In the genomic region with DNA sequence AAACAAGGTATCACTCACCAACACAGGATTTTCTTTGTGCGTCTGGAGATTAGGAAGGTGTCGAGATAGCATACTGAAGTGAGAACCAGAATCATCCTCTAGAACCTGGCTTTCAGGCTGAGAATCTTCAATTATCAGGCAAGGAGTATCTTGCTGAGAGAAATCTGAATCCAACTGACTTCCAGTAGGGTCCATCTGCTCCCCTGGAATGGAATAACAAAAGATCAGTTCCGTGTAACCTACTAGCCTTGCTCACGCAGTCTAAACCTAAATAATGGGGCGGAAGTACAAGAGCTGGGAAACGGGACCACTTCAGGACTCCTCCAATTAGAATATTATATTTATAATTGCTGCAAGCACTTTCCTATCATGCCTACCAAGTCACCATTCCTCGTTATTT, we compare ENCODE assay signal across 8 cellular contexts. TPM values are rescaled to one million over a fixed set of nuclear protein-coding genes. Genes with fewer than 3 reads are reported as not detected.
DNase-seq lines count a peak whose midpoint lies in the region; ATAC-seq and TF ChIP-seq lines count a peak whose summit lies in the region.

No MANE protein-coding gene starts in this region.

- intact Hi-C loops in head of caudate nucleus (cut with DNase I): loop anchor here (2.0 kb wide), 1 partner anchor 19 kb away; no protein-coding TSS in a partner anchor

- H2AFZ ChIP-seq in DND-41 (ENCODE audit: low read depth, low read length): peak overlapping the region; percentile 92
- H2AFZ ChIP-seq in osteoblast (ENCODE audit: low read length): no peak overlapping the region

- DNase-seq in DND-41 (no peak), NT2/D1 (ENCODE audit: low read depth, low spot score) (no peak), osteoblast (ENCODE audit: insufficient read length, low spot score, missing footprints) (no peak), HUDEP-2 (lab: John Stamatoyannopoulos, UW; ENCODE audit: unreplicated experiment in 76 of 76) (no peak), head of caudate nucleus (no peak)
- no peak for DNase-seq in activated CD8-positive, alpha-beta memory T cell treated with anti-CD3 and anti-CD28 coated beads, Interleukin-2, amount 50 U/mL, for 48 hours

- TF ChIP-seq CTCF in DND-41 (IDR thresholded peaks at IDR 0.05; ENCODE audit: borderline replicate concordance, extremely low read depth, low read length, poor library complexity, severe bottlenecking) (no peak), osteoblast (IDR thresholded peaks at IDR 0.05; ENCODE audit: extremely low read depth, low read depth, low read length) (no peak)

- H3K27ac ChIP-seq in DND-41 (ENCODE audit: low read length) (peak overlapping the region; percentile 82), osteoblast (ENCODE audit: low read depth, low read length) (peak overlapping the region; percentile 91)

- H3K4me1 ChIP-seq in DND-41 (ENCODE audit: insufficient read depth, low read length): peaks cover 31% of the 10 kb centered on the region
- H3K4me1 ChIP-seq in NT2/D1 (ENCODE audit: insufficient read depth, insufficient read length): no peaks in the 10 kb centered on the region
- peaks cover 15% of the 10 kb centered on the region for H3K4me1 ChIP-seq in endocrine pancreas (ENCODE audit: control insufficient read depth, insufficient read depth, low read length)
- H3K4me1 ChIP-seq in osteoblast (ENCODE audit: insufficient read depth, low read length): peaks cover 17% of the 10 kb centered on the region

- no peak for ATAC-seq in DND-41 (ENCODE audit: insufficient read depth, low read depth)
- ATAC-seq in HG03520 (IDR thresholded peaks at IDR 0.05; ENCODE audit: unreplicated experiment): no peak

- no peaks in the 10 kb centered on the region for H3K27me3 ChIP-seq in DND-41 (ENCODE audit: insufficient read depth, low read length, poor library complexity)
- H3K27me3 ChIP-seq in NT2/D1 (ENCODE audit: insufficient read depth, insufficient read length): no peaks in the 10 kb centered on the region
- H3K27me3 ChIP-seq in endocrine pancreas (ENCODE audit: control insufficient read depth, insufficient read depth, low read length): no peaks in the 10 kb centered on the region
- no peaks in the 10 kb centered on the region for H3K27me3 ChIP-seq in osteoblast (ENCODE audit: insufficient read depth, low read length)

- H3K79me2 ChIP-seq in DND-41 (ENCODE audit: insufficient read depth, low read length) (peaks cover 15% of the 10 kb centered on the region), osteoblast (ENCODE audit: insufficient read depth, low read length) (peaks cover 31% of the 10 kb centered on the region)

- H4K20me1 ChIP-seq in DND-41 (ENCODE audit: insufficient read depth, low read length) (no peaks in the 10 kb centered on the region), osteoblast (ENCODE audit: insufficient read depth, low read length) (peaks cover 15% of the 10 kb centered on the region)

- peak overlapping the region; percentile 83 to 91; a peak in 3 of 4 replicates for H3K4me3 ChIP-seq in DND-41 (ENCODE audit: low read depth in 1 of 2, low read length in 2 of 2)
- peak overlapping the region; percentile 68 for H3K4me3 ChIP-seq in NT2/D1 (ENCODE audit: insufficient read length, low read depth)
- peak overlapping the region; percentile 92 for H3K4me3 ChIP-seq in endocrine pancreas (ENCODE audit: control insufficient read depth, insufficient read depth, low read length)
- H3K4me3 ChIP-seq in osteoblast (ENCODE audit: insufficient read depth, low read length): peak overlapping the region; percentile 89

- H3K9me3 ChIP-seq in DND-41 (ENCODE audit: insufficient read depth, low read length, severe bottlenecking) (no peaks in the 10 kb centered on the region), NT2/D1 (ENCODE audit: insufficient read depth, low read length) (no peaks in the 10 kb centered on the region), endocrine pancreas (ENCODE audit: control insufficient read depth, low read length) (no peaks in the 10 kb centered on the region), osteoblast (ENCODE audit: low read depth, low read length) (no peaks in the 10 kb centered on the region)

- H3K36me3 ChIP-seq in DND-41 (ENCODE audit: insufficient read depth, low read length) (peaks cover 31% of the 10 kb centered on the region), NT2/D1 (ENCODE audit: insufficient read depth, insufficient read length, low read length) (peaks cover 41% of the 10 kb centered on the region), endocrine pancreas (ENCODE audit: control insufficient read depth, insufficient read depth, low read length) (peaks cover 3% of the 10 kb centered on the region), osteoblast (ENCODE audit: insufficient read depth, low read length) (peaks cover 33% of the 10 kb centered on the region)

- H3K9ac ChIP-seq in DND-41 (ENCODE audit: low read depth, low read length) (peak overlapping the region; percentile 64), NT2/D1 (ENCODE audit: insufficient read length, low read depth) (peak overlapping the region; percentile 90), endocrine pancreas (ENCODE audit: control insufficient read depth, insufficient read depth, low read length) (peak overlapping the region; percentile 78)

- H3K4me2 ChIP-seq in DND-41 (ENCODE audit: insufficient read depth, low read length) (peak overlapping the region; percentile 88), osteoblast (ENCODE audit: insufficient read depth, low read length) (peak overlapping the region; percentile 99)

RNA-seq across cellular contexts. Expression of a gene that starts 0.7 kb away (rescaled TPM):
- 81.6 and 88.7 TPM in 2 replicates for total RNA-seq in osteoblast

RNA-seq across cellular contexts. Expression of a gene that starts 25.1 kb away (rescaled TPM):
- 117 and 121 TPM in 2 replicates for total RNA-seq in osteoblast
